Comparison of ENCODE assay signal across 1 cellular context in the genomic region with DNA sequence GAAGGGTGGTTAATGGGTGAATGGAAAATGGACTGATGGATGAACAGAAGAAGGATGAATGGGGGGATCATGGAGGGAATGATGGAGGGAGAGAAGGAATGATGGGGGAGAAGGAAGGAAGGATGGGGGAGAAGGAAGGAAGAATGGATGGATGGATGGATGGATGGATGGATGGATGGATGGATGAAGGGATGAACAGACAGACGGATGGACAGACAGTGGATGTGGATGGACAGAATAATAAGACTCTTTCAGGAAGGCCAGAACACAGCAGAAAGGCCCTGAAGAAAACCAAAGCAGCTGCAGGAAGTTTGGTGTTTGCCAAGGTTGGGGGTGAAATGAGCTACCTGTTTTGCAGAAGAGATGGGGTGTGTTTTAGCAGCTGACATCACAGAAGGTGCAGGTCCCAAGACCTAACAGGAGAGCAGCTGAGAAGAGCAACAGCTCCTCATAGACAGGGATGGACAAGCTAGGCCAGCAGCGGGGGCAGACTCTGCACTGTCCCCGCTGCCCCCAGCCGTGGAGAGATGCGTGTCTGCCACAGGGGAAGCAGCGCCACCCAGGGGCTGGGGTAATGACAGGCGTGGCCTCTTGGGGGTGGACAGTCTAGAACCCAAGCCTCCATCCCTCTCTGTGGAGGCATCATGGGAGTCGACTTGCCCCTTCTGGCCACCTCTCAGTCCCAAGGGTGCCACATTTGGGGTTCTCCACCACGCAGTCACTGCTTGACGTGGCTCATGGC.
TF ChIP-seq lines count a peak whose summit lies in the region.

No MANE protein-coding gene starts in this region.

TF ChIP-seq in A549, 52 proteins besides CTCF, POLR2A, EP300 and RAD21 (continued from another document):
- no peak for TF ChIP-seq BCL3 (IDR thresholded peaks at IDR 0.05)
- TF ChIP-seq SMC3 (IDR thresholded peaks at IDR 0.05), result no peak
